11 cellular contexts compared by ENCODE assay signal in the genomic region with DNA sequence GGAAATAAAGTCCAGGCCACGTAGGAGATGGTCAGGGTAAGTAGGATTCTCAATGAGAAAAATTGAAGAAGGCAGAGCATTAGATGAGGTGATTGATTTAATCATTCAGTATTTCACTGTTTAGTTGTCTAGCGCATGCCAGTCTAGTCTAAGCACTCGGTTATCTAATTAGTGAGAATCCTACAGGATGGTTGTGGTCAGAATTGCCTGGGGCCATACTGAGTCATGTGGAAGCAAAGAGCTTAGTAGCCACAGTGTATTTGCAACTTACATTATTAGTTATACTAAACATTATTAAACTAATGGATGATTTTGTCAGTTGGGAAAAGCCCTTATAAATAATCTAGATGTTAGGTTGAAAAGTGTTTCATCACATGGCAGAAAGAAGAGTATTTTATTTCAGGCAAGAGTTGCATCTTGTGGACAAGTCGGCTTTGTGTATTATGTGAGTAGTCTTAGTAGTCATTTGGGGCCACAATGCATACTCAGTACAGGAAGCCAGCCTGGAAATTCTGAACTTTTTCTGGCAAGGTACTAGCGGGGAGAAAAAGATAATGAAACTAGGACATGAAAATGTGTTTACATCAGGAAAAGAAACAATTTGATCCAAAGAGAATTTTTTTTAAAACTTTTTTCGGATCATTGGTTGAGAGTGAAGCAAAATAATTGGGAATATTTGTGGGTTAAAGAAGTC. TPM values are rescaled to one million over a fixed set of nuclear protein-coding genes. Genes with fewer than 3 reads are reported as not detected.
DNase-seq lines count a peak whose midpoint lies in the region; ATAC-seq, FAIRE-seq and TF ChIP-seq lines count a peak whose summit lies in the region.
"Had no signal": no experiment of that assay in that cellular context is flagged by ENCODE, and none has a peak within 500 bp of the region (broad histone marks: within the 10 kb centered on the region; RNA-seq: fewer than 3 reads in every experiment).

No MANE protein-coding gene starts in this region.

- H3K27ac Mint-ChIP-seq in astrocyte (ENCODE audit: unreplicated experiment): peak overlapping the region; percentile 44
- H3K27ac Mint-ChIP-seq in T-helper 2 cell treated with Interferon-gamma antibody and Interleukin-4, amounts not matched to agents 5 μg/mL and 100 μg/mL, for 36 hours: no peak overlapping the region

- intact Hi-C loops in heart right ventricle (cut with DNase I) (loop anchor here in 1 of 10 donors (10.0 kb wide), 1 partner anchor 621 kb away; a partner anchor contains a TSS), cardiac septum (cut with DNase I) (no loop called here)

- H3K9ac ChIP-seq in astrocyte (ENCODE audit: low read length): no peak overlapping the region

- no peak for TF ChIP-seq POLR2A in upper lobe of left lung (IDR thresholded peaks at IDR 0.05)

- H3K4me3 Mint-ChIP-seq in astrocyte (ENCODE audit: unreplicated experiment): no peak overlapping the region
- H3K4me3 Mint-ChIP-seq in T-helper 2 cell treated with Interferon-gamma antibody and Interleukin-4, amounts not matched to agents 5 μg/mL and 100 μg/mL, for 36 hours: no peak overlapping the region

- H3K79me2 ChIP-seq in astrocyte (ENCODE audit: insufficient read depth, low read length): peaks cover 26% of the 10 kb centered on the region

- ATAC-seq in heart right ventricle (peak in 7 of 8 donors; percentile 38 to 80 (median 68)), upper lobe of left lung (ENCODE audit: low FRiP score in 2 of 2) (no peak)

- TF ChIP-seq CTCF in heart right ventricle (IDR thresholded peaks at IDR 0.05): no peak
- TF ChIP-seq CTCF in astrocyte (IDR thresholded peaks at IDR 0.05; ENCODE audit: insufficient read depth, low read depth, low read length): no peak
- no peak for TF ChIP-seq CTCF in upper lobe of left lung (IDR thresholded peaks at IDR 0.05)

- peaks cover 2 to 83% (median 63%) of the 10 kb centered on the region in 9 donors for H3K4me1 ChIP-seq in heart right ventricle
- peaks cover 12% of the 10 kb centered on the region for H3K4me1 ChIP-seq in astrocyte (ENCODE audit: insufficient read depth, low read length)
- peaks cover 12 to 34% (median 22%) of the 10 kb centered on the region in 4 donors for H3K4me1 ChIP-seq in upper lobe of left lung

- no peak overlapping the region for H3K4me2 ChIP-seq in astrocyte (ENCODE audit: low read length)

- peaks cover 39% of the 10 kb centered on the region for H3K4me1 Mint-ChIP-seq in astrocyte (ENCODE audit: low read depth, unreplicated experiment)
- peaks cover 23% of the 10 kb centered on the region for H3K4me1 Mint-ChIP-seq in T-helper 2 cell treated with Interferon-gamma antibody and Interleukin-4, amounts not matched to agents 5 μg/mL and 100 μg/mL, for 36 hours (ENCODE audit: low read depth)

- no peaks in the 10 kb centered on the region for H3K27me3 ChIP-seq in heart right ventricle
- H3K27me3 ChIP-seq in astrocyte (ENCODE audit: insufficient read depth, low read length): no peaks in the 10 kb centered on the region
- H3K27me3 ChIP-seq in upper lobe of left lung: no peaks in the 10 kb centered on the region

- WGBS in heart right ventricle, 2 donors: 63 to 75% methylated on average over 6 of the region's 6 CpGs
- WGBS in upper lobe of left lung, 2 donors: 70 to 80% methylated on average over 6 of the region's 6 CpGs

- peaks cover 0 to 32% (median 0%) of the 10 kb centered on the region in 9 donors for H3K36me3 ChIP-seq in heart right ventricle
- H3K36me3 ChIP-seq in astrocyte (ENCODE audit: insufficient read depth, low read length): no peaks in the 10 kb centered on the region
- H3K36me3 ChIP-seq in upper lobe of left lung: peaks cover 0 to 12% (median 3%) of the 10 kb centered on the region in 4 donors

- H4K20me1 ChIP-seq in astrocyte (ENCODE audit: insufficient read depth, low read length): peaks cover 4% of the 10 kb centered on the region

- no peak overlapping the region for H2AFZ ChIP-seq in astrocyte (ENCODE audit: low read depth, low read length)

- H3K9me3 Mint-ChIP-seq in astrocyte (ENCODE audit: unreplicated experiment): no peaks in the 10 kb centered on the region
- no peaks in the 10 kb centered on the region for H3K9me3 Mint-ChIP-seq in T-helper 2 cell treated with Interferon-gamma antibody and Interleukin-4, amounts not matched to agents 5 μg/mL and 100 μg/mL, for 36 hours

- no peaks in the 10 kb centered on the region for H3K27me3 Mint-ChIP-seq in astrocyte (ENCODE audit: low read depth, unreplicated experiment)
- H3K27me3 Mint-ChIP-seq in T-helper 2 cell treated with Interferon-gamma antibody and Interleukin-4, amounts not matched to agents 5 μg/mL and 100 μg/mL, for 36 hours (ENCODE audit: low read depth): no peaks in the 10 kb centered on the region

- peak overlapping the region in 9 of 10 donors; percentile 3 to 57 (median 33) for H3K27ac ChIP-seq in heart right ventricle
- no peak overlapping the region for H3K27ac ChIP-seq in astrocyte (ENCODE audit: low read depth, low read length)
- peak overlapping the region in 3 of 4 donors; percentile 26 to 68 (median 42) for H3K27ac ChIP-seq in upper lobe of left lung

- no peak for TF ChIP-seq EP300 in upper lobe of left lung (IDR thresholded peaks at IDR 0.05)

- no peak for FAIRE-seq in astrocyte (lab: Jason Lieb, UNC)
- FAIRE-seq: H54 had no signal

- H3K4me3 ChIP-seq in heart right ventricle: peak overlapping the region in 4 of 10 donors; percentile 1 to 24 (median 6)
- H3K4me3 ChIP-seq in astrocyte (ENCODE audit: insufficient read depth, low read depth, low read length): no peak overlapping the region
- H3K4me3 ChIP-seq in upper lobe of left lung: no peak overlapping the region

- peaks cover 13% of the 10 kb centered on the region for H3K36me3 Mint-ChIP-seq in astrocyte (ENCODE audit: low read depth, unreplicated experiment)
- peaks cover 27% of the 10 kb centered on the region for H3K36me3 Mint-ChIP-seq in T-helper 2 cell treated with Interferon-gamma antibody and Interleukin-4, amounts not matched to agents 5 μg/mL and 100 μg/mL, for 36 hours (ENCODE audit: low read depth)

- DNase-seq in heart right ventricle (peak in 1 of 2 donors; percentile 13), cardiac septum (ENCODE audit: low spot score) (no peak), astrocyte (ENCODE audit: low read depth) (peak; percentile 58), iris pigment epithelial cell (ENCODE audit: low read depth) (peak; percentile 90), upper lobe of left lung (no peak), globus pallidus (ENCODE audit: low spot score) (no peak), RKO (ENCODE audit: low spot score) (no peak)
- no peak for DNase-seq in T-helper 2 cell treated with Interferon-gamma antibody and Interleukin-4, amounts not matched to agents 5 μg/mL and 100 μg/mL, for 36 hours (ENCODE audit: low spot score)
- DNase-seq: C1 segment of cervical spinal cord; stimulated activated CD8-positive, alpha-beta memory T cell treated with anti-CD3 and anti-CD28 coated beads, Interleukin-4, amount 100 ng/mL, for 48 hours had no signal

- no peaks in the 10 kb centered on the region for H3K9me3 ChIP-seq in heart right ventricle
- H3K9me3 ChIP-seq in astrocyte (ENCODE audit: insufficient read depth, low read depth, low read length): no peaks in the 10 kb centered on the region
- no peaks in the 10 kb centered on the region for H3K9me3 ChIP-seq in upper lobe of left lung

RNA-seq across cellular contexts. Expression of a gene that starts 31.9 kb away (rescaled TPM):
- total RNA-seq in heart right ventricle (10 to 100 TPM; 11.6 to 31.8 (median 21.9) TPM), cardiac septum (17.7 TPM), astrocyte (46.8 and 47.3 TPM in 2 replicates), upper lobe of left lung (10 to 100 TPM in 5 of 6 donors, 1 to 10 TPM in 1; 9.3 to 44.6 (median 22.9) TPM)
- polyA plus RNA-seq in heart right ventricle: 1 to 10 TPM; 2.4 to 5.0 TPM

Comparison
In these comparisons a context has a peak if more than half of its experiments do, and no peak if none do; other contexts are left out.
1. ATAC-seq: peak in heart right ventricle (7 of 8); none in upper lobe of left lung (0 of 2).
2. DNase-seq: peak in astrocyte (single experiment) and iris pigment epithelial cell (single experiment); none in cardiac septum (single experiment), upper lobe of left lung (0 of 2), globus pallidus (single experiment), T-helper 2 cell treated with Interferon-gamma antibody and Interleukin-4, amounts not matched to agents 5 μg/mL and 100 μg/mL, for 36 hours (single experiment) and RKO (single experiment).